In genomic region chr20:46307139-46307998, GRCh38 we compare ENCODE assay signal across 8 cellular contexts. TPM values are rescaled to one million over a fixed set of nuclear protein-coding genes. Genes with fewer than 3 reads are reported as not detected.
DNase-seq lines count a peak whose midpoint lies in the region; ATAC-seq and TF ChIP-seq lines count a peak whose summit lies in the region.

No MANE protein-coding gene starts in this region.

- no peak for ATAC-seq in GM18870 (IDR thresholded peaks at IDR 0.05; ENCODE audit: unreplicated experiment)

- TF ChIP-seq CTCF in GM12874 (IDR thresholded peaks at IDR 0.05; ENCODE audit: insufficient read depth, low read depth, low read length) (peak; percentile 95), glutamatergic neuron (IDR thresholded peaks at IDR 0.05; ENCODE audit: partially characterized antibody, unreplicated experiment) (peak; percentile 86)

- no peaks in the 10 kb centered on the region for H3K4me1 ChIP-seq in SJCRH30

- H3K27ac Mint-ChIP-seq in glutamatergic neuron (ENCODE audit: unreplicated experiment) = no peak overlapping the region

- H3K9me3 ChIP-seq in SJCRH30 (replicated peaks) = no peaks in the 10 kb centered on the region

- H3K4me3 ChIP-seq in SJCRH30 = no peak overlapping the region

- no peaks in the 10 kb centered on the region for H3K36me3 Mint-ChIP-seq in glutamatergic neuron (ENCODE audit: unreplicated experiment)

- DNase-seq in HuH-7 (ENCODE audit: low spot score) = peak; percentile 87
- DNase-seq in SJCRH30 = peak; percentile 81 to 83
- DNase-seq in activated gamma-delta T cell treated with anti-CD3 and anti-CD28 coated beads, Interleukin-2, amount 50 U/mL, for 16 hours (ENCODE audit: low read depth) = peak; percentile 48
- peak; percentile 81 for DNase-seq in glutamatergic neuron
- peak; percentile 8 for DNase-seq in pons (ENCODE audit: low spot score)
- peak; percentile 62 for DNase-seq in ureter (ENCODE audit: low spot score)

- H3K27me3 ChIP-seq in SJCRH30 = peaks cover 85% of the 10 kb centered on the region

- peaks cover 20% of the 10 kb centered on the region for H3K4me1 Mint-ChIP-seq in glutamatergic neuron (ENCODE audit: low read depth, unreplicated experiment)

- H3K27ac ChIP-seq in SJCRH30 = no peak overlapping the region

- H3K9me3 Mint-ChIP-seq in glutamatergic neuron (ENCODE audit: unreplicated experiment) = peaks cover 5% of the 10 kb centered on the region

- no peaks in the 10 kb centered on the region for H3K36me3 ChIP-seq in SJCRH30

- H3K4me3 Mint-ChIP-seq in glutamatergic neuron (ENCODE audit: unreplicated experiment) = peak overlapping the region; percentile 74

- H3K27me3 Mint-ChIP-seq in glutamatergic neuron (ENCODE audit: unreplicated experiment) = peaks cover 19% of the 10 kb centered on the region

RNA-seq across cellular contexts. Expression of gene CDH22, which starts 0.9 kb away (rescaled TPM):
- 0.06 TPM in 1 of 2 replicates, not detected in the other for total RNA-seq in SJCRH30 (2014; rRNA removed; shearing (Covaris generic))
- total RNA-seq in glutamatergic neuron (ENCODE audit: unreplicated experiment) (7.9 TPM), ureter (0.23 TPM)

Comparison
In these comparisons a context has a peak if more than half of its experiments do, and no peak if none do; other contexts are left out.
1. DNase-seq: peak in every context shown above with its lines; median percentile 87 in HuH-7; 82 in SJCRH30; 81 in glutamatergic neuron; 62 in ureter; 48 in activated gamma-delta T cell treated with anti-CD3 and anti-CD28 coated beads, Interleukin-2, amount 50 U/mL, for 16 hours; 8 in pons.